14 cellular contexts compared by ENCODE assay signal in genomic region chr12:96350982-96351381, GRCh38. TPM values are rescaled to one million over a fixed set of nuclear protein-coding genes. Genes with fewer than 3 reads are reported as not detected.
DNase-seq lines count a peak whose midpoint lies in the region; ATAC-seq and TF ChIP-seq lines count a peak whose summit lies in the region.
"Had no signal": no experiment of that assay in that cellular context is flagged by ENCODE, and none has a peak within 500 bp of the region (broad histone marks: within the 10 kb centered on the region; RNA-seq: fewer than 3 reads in every experiment).

No MANE protein-coding gene starts in this region.

- H3K4me1 ChIP-seq in CD4-positive, alpha-beta memory T cell (ENCODE audit: insufficient read depth, low read length), result peaks cover 89% of the 10 kb centered on the region
- H3K4me1 ChIP-seq in suprapubic skin, result peaks cover 14% of the 10 kb centered on the region

- H3K27me3 Mint-ChIP-seq in CD4-positive, alpha-beta memory T cell, result no peaks in the 10 kb centered on the region
- peaks cover 0 to 18% (median 6%) of the 10 kb centered on the region in 3 donors for H3K27me3 Mint-ChIP-seq in immature natural killer cell (ENCODE audit: low read depth in 3 of 3)

- peak overlapping the region in 4 of 7 donors; percentile 4 to 75 (median 46) for H3K27ac Mint-ChIP-seq in CD4-positive, alpha-beta memory T cell
- H3K27ac Mint-ChIP-seq in immature natural killer cell, result peak overlapping the region; percentile 38 to 90 (median 76)
- H3K27ac Mint-ChIP-seq: GM23338 had no signal

- ATAC-seq in GM21529 (IDR thresholded peaks at IDR 0.05; ENCODE audit: unreplicated experiment), result peak; percentile 39
- ATAC-seq: GM23338 had no signal

- no peak overlapping the region for H3K4me3 ChIP-seq in CD4-positive, alpha-beta memory T cell (ENCODE audit: low read length in 2 of 2)
- no peak overlapping the region for H3K4me3 ChIP-seq in suprapubic skin
- H3K4me3 ChIP-seq: GM23338, thoracic aorta had no signal

- TF ChIP-seq POLR2A in suprapubic skin (IDR thresholded peaks at IDR 0.05), result no peak

- peaks cover 0 to 2% (median 0%) of the 10 kb centered on the region in 8 donors for H3K9me3 Mint-ChIP-seq in CD4-positive, alpha-beta memory T cell
- no peaks in the 10 kb centered on the region for H3K9me3 Mint-ChIP-seq in immature natural killer cell

- H3K27me3 ChIP-seq in CD4-positive, alpha-beta memory T cell (ENCODE audit: insufficient read depth, low read length), result no peaks in the 10 kb centered on the region
- H3K27me3 ChIP-seq in suprapubic skin, result no peaks in the 10 kb centered on the region

- H3K4me1 Mint-ChIP-seq in CD4-positive, alpha-beta memory T cell, result peaks cover 66 to 89% (median 74%) of the 10 kb centered on the region in 4 donors
- H3K4me1 Mint-ChIP-seq in immature natural killer cell, result peaks cover 91 to 97% of the 10 kb centered on the region in 2 donors

- H3K9me3 ChIP-seq in CD4-positive, alpha-beta memory T cell (ENCODE audit: control insufficient read depth in 1 of 2, low read length in 2 of 2), result no peaks in the 10 kb centered on the region
- H3K9me3 ChIP-seq in suprapubic skin, result no peaks in the 10 kb centered on the region
- H3K9me3 ChIP-seq: thoracic aorta had no signal

- intact Hi-C loops in CD4-positive, alpha-beta memory T cell (cut with micrococcal nuclease), result loop anchor here (2.0 kb wide), 1 partner anchor 14 kb away; no protein-coding TSS in a partner anchor

- no peak overlapping the region for H3K27ac ChIP-seq in CD4-positive, alpha-beta memory T cell (ENCODE audit: low read depth, low read length)
- no peak overlapping the region for H3K27ac ChIP-seq in suprapubic skin
- H3K27ac ChIP-seq: RWPE1, thoracic aorta had no signal

- no peaks in the 10 kb centered on the region for H3K36me3 ChIP-seq in CD4-positive, alpha-beta memory T cell (ENCODE audit: insufficient read depth, low read length)
- H3K36me3 ChIP-seq in suprapubic skin, result no peaks in the 10 kb centered on the region
- H3K36me3 ChIP-seq: thoracic aorta had no signal

- H3K4me3 Mint-ChIP-seq in CD4-positive, alpha-beta memory T cell, result peak overlapping the region in 3 of 8 donors; percentile 0 to 44 (median 5)
- H3K4me3 Mint-ChIP-seq in immature natural killer cell, result peak overlapping the region in 3 of 5 donors; percentile 22 to 48 (median 46)
- H3K4me3 Mint-ChIP-seq: GM23338 had no signal

- CTCF ChIA-PET in CD4-positive, alpha-beta memory T cell (lab: Charles Lee; ENCODE audit: partially characterized antibody), result interaction anchor here (1.0 kb wide), 1 partner anchor 12 kb away, joined by 3 read pairs; no protein-coding TSS in a partner anchor

- peaks cover 0 to 4% of the 10 kb centered on the region in 2 donors for H3K36me3 Mint-ChIP-seq in CD4-positive, alpha-beta memory T cell
- no peaks in the 10 kb centered on the region for H3K36me3 Mint-ChIP-seq in immature natural killer cell

- POLR2A ChIA-PET in CD4-positive, alpha-beta memory T cell (lab: Charles Lee; ENCODE audit: partially characterized antibody), result no interaction called here

- DNase-seq in CD4-positive, alpha-beta memory T cell, result no peak
- peak; percentile 60 for DNase-seq in NOMO-1 treated with dmso at 0.1 percent for 144 hours (lab: John Stamatoyannopoulos, UW; ENCODE audit: unreplicated experiment)
- DNase-seq in immature natural killer cell, result peak; percentile 33 to 46 (median 35)
- DNase-seq in H4 (ENCODE audit: low spot score), result no peak
- DNase-seq in suprapubic skin (ENCODE audit: low spot score in 2 of 2), result no peak
- DNase-seq in epidermal melanocyte (ENCODE audit: insufficient read length, low spot score), result no peak
- DNase-seq in NCI-H187 (lab: John Stamatoyannopoulos, UW), result no peak
- DNase-seq: COR-L47; NCI-H146; stimulated activated CD4-positive, alpha-beta T cell treated with anti-CD3 and anti-CD28 coated beads, Interleukin-4, amount 100 ng/mL, for 24 hours had no signal

- no peak for TF ChIP-seq EP300 in suprapubic skin (IDR thresholded peaks at IDR 0.05)

- TF ChIP-seq CTCF in suprapubic skin (IDR thresholded peaks at IDR 0.05), result no peak

- 100% methylated on average over 1 of the region's 1 CpG for WGBS in suprapubic skin

RNA-seq across cellular contexts. Expression of gene CDK17, which starts 49.3 kb away (rescaled TPM):
- total RNA-seq in CD4-positive, alpha-beta memory T cell, result 10 to 100 TPM; 66.9 to 67.4 TPM
- polyA plus RNA-seq in CD4-positive, alpha-beta memory T cell, result 10 to 100 TPM; 30.5 to 31.5 TPM
- polyA plus RNA-seq in immature natural killer cell, result 10 to 100 TPM; 27.2 to 64.0 (median 52.7) TPM
- total RNA-seq in H4 (2014; rRNA removed; shearing (Covaris generic)), result 25.4 and 26.9 TPM in 2 replicates
- total RNA-seq in suprapubic skin, result 10 to 100 TPM; 38.7 to 93.3 (median 43.4) TPM

Comparison
In these comparisons a context has a peak if more than half of its experiments do, and no peak if none do; other contexts are left out.
1. DNase-seq: peak in NOMO-1 treated with dmso at 0.1 percent for 144 hours (single experiment) and immature natural killer cell (3 of 3); none in CD4-positive, alpha-beta memory T cell (0 of 5), H4 (single experiment), suprapubic skin (0 of 2), epidermal melanocyte (single experiment) and NCI-H187 (0 of 2).